In the genomic region with DNA sequence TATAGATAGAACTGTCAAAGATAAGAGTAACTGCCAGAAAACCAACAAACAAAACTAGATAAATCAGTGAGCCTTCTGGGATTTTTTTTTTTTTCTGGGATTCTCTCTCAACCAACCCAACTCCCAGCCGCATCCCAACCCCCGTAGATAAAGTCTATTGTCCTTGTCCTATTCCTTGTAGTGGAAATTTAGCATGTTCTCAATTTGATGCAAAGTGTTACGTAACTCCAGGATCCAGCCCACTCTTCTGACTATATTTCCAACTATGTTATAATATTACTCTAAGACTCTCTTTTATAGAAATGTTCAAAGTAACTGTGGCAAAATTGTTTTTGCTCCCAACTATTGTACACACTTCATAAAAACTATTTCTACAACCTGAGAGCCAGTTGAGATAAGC, we compare ENCODE assay signal across 7 cellular contexts.
"Had no signal": no experiment of that assay in that cellular context is flagged by ENCODE, and none has a peak within 500 bp of the region (broad histone marks: within the 10 kb centered on the region; RNA-seq: fewer than 3 reads in every experiment).

No MANE protein-coding gene starts in this region.

- H3K27ac Mint-ChIP-seq: H9 had no signal

- FAIRE-seq: H54, HTR-8/SVneo had no signal

- DNase-seq: GM23248, GOT3, H9, HCEC 1CT, KG1 had no signal

- H3K4me3 Mint-ChIP-seq: H9 had no signal

- H3K27ac ChIP-seq: GM23248 had no signal

- H2AFZ ChIP-seq: GM23248 had no signal

- H3K4me3 ChIP-seq: GM23248 had no signal

- H3K9ac ChIP-seq: GM23248 had no signal
